Comparison of ENCODE assay signal across 18 cellular contexts in genomic region chr17:17365476-17366110, GRCh38.
DNase-seq lines count a peak whose midpoint lies in the region; ATAC-seq, FAIRE-seq and TF ChIP-seq lines count a peak whose summit lies in the region.
"Had no signal": no experiment of that assay in that cellular context is flagged by ENCODE, and none has a peak within 500 bp of the region (broad histone marks: within the 10 kb centered on the region; RNA-seq: fewer than 3 reads in every experiment).

No MANE protein-coding gene starts in this region.

- H3K9me3 ChIP-seq in DND-41 (ENCODE audit: insufficient read depth, low read length, severe bottlenecking), result peaks cover 8% of the 10 kb centered on the region
- H3K9me3 ChIP-seq in K562 (replicated peaks; ENCODE audit: control insufficient read depth, insufficient read depth, low read depth, low read length), result 0 out of 2 replicates have a peak, but pooled peaks cover 3% of the 10 kb centered on the region
- peaks cover 4% of the 10 kb centered on the region for H3K9me3 ChIP-seq in osteoblast (ENCODE audit: low read depth, low read length)
- H3K9me3 ChIP-seq: BE2C had no signal

- TF ChIP-seq RAD21 in K562 (CRISPR knock-in tag; conservative IDR thresholded peaks at IDR 0.05 in 1 of 2, IDR thresholded peaks at IDR 0.05 in 1 of 2), result no peak

- H3K4me1 Mint-ChIP-seq in activated naive CD4-positive, alpha-beta T cell treated with anti-CD3 and anti-CD28 coated beads for 36 hours (ENCODE audit: low read depth), result peaks cover 3% of the 10 kb centered on the region

- in situ Hi-C loops in K562 (cut with MboI), result no loop called here

- H3K27ac Mint-ChIP-seq in activated naive CD4-positive, alpha-beta T cell treated with anti-CD3 and anti-CD28 coated beads for 36 hours, result no peak overlapping the region
- H3K27ac Mint-ChIP-seq: GM23338 had no signal

- no peak; the same call in 2 of the 3 replicates for ATAC-seq in DND-41 (ENCODE audit: insufficient read depth, low read depth)
- ATAC-seq in K562, result no peak
- ATAC-seq in HG02981 (IDR thresholded peaks at IDR 0.05; ENCODE audit: unreplicated experiment), result no peak
- ATAC-seq in GM21529 (IDR thresholded peaks at IDR 0.05; ENCODE audit: unreplicated experiment), result no peak
- ATAC-seq: GM12878, GM23338, PC-3 had no signal

- WGBS in K562 (ENCODE audit: insufficient coverage, low coverage, missing lambda C conversion rate), result 17% methylated on average over 9 of the region's 12 CpGs

- H3K9me3 Mint-ChIP-seq in activated naive CD4-positive, alpha-beta T cell treated with anti-CD3 and anti-CD28 coated beads for 36 hours, result no peaks in the 10 kb centered on the region

- H3K27me3 ChIP-seq in DND-41 (ENCODE audit: insufficient read depth, low read length, poor library complexity), result no peaks in the 10 kb centered on the region
- H3K27me3 ChIP-seq in K562 (ENCODE audit: control insufficient read depth in 2 of 2, insufficient read depth in 2 of 2, low read length in 2 of 2), result peaks cover 3 to 37% of the 10 kb centered on the region in 2 experiments; a peak in 4 of 5 replicates
- no peaks in the 10 kb centered on the region for H3K27me3 ChIP-seq in osteoblast (ENCODE audit: insufficient read depth, low read length)
- H3K27me3 ChIP-seq: BE2C had no signal

- intact Hi-C loops in K562 (cut with micrococcal nuclease), result no loop called here
- intact Hi-C loops in activated naive CD4-positive, alpha-beta T cell treated with anti-CD3 and anti-CD28 coated beads for 36 hours (cut with micrococcal nuclease), result no loop called here

- H3K36me3 ChIP-seq in DND-41 (ENCODE audit: insufficient read depth, low read length) (no peaks in the 10 kb centered on the region), K562 (ENCODE audit: control insufficient read depth, insufficient read depth, low read length) (no peaks in the 10 kb centered on the region), osteoblast (ENCODE audit: insufficient read depth, low read length) (no peaks in the 10 kb centered on the region)
- H3K36me3 ChIP-seq: BE2C, HAP-1 had no signal

- H3K4me3 ChIP-seq in DND-41 (ENCODE audit: low read depth in 1 of 2, low read length in 2 of 2) (no peak overlapping the region), K562 (no peak overlapping the region), osteoblast (ENCODE audit: insufficient read depth, low read length) (no peak overlapping the region)
- H3K4me3 ChIP-seq in Jurkat, Clone E6-1 (ENCODE audit: low read length), result no peak overlapping the region
- H3K4me3 ChIP-seq: GM12878, GM23338, HAP-1 had no signal

- no peak for FAIRE-seq in K562 (lab: Jason Lieb, UNC)
- FAIRE-seq: GM12878 had no signal

- no peak overlapping the region for H3K4me3 Mint-ChIP-seq in activated naive CD4-positive, alpha-beta T cell treated with anti-CD3 and anti-CD28 coated beads for 36 hours
- H3K4me3 Mint-ChIP-seq: GM23338 had no signal

- no peak for TF ChIP-seq POLR2A in K562 (conservative IDR thresholded peaks at IDR 0.05)

- no peaks in the 10 kb centered on the region for H4K20me1 ChIP-seq in DND-41 (ENCODE audit: insufficient read depth, low read length)
- H4K20me1 ChIP-seq in K562 (replicated peaks; ENCODE audit: control insufficient read depth, insufficient read depth, low read length), result no peaks in the 10 kb centered on the region
- no peaks in the 10 kb centered on the region for H4K20me1 ChIP-seq in osteoblast (ENCODE audit: insufficient read depth, low read length)

- POLR2A ChIA-PET in K562 (lab: Yijun Ruan, JAX), result no interaction called here

- H3K4me2 ChIP-seq in DND-41 (ENCODE audit: insufficient read depth, low read length), result no peak overlapping the region
- H3K4me2 ChIP-seq in K562 (ENCODE audit: insufficient read depth, low read length), result no peak overlapping the region
- H3K4me2 ChIP-seq in osteoblast (ENCODE audit: insufficient read depth, low read length), result no peak overlapping the region
- H3K4me2 ChIP-seq: GM23338 had no signal

- peak; percentile 36 for DNase-seq in DND-41
- peak; percentile 28 for DNase-seq in Jurkat, Clone E6-1 (ENCODE audit: low read depth, low spot score)
- no peak for DNase-seq in K562 (ENCODE audit: extremely low read depth in 1 of 4, low spot score in 3 of 4)
- peak; percentile 46 for DNase-seq in osteoblast (ENCODE audit: insufficient read length, low spot score, missing footprints)
- DNase-seq in activated naive CD4-positive, alpha-beta T cell treated with anti-CD3 and anti-CD28 coated beads for 36 hours, result no peak
- DNase-seq: BE2C, NCI-H1105 treated with DMSO at 0.1 percent for 48 hours, NCI-H2081, NCI-H2171 treated with DMSO at 0.1 percent for 48 hours, NCI-H524 treated with DMSO at 0.1 percent for 48 hours, PC-3, SIG-M5 had no signal

- H3K27ac ChIP-seq in DND-41 (ENCODE audit: low read length) (peak overlapping the region; percentile 15), K562 (ENCODE audit: extremely low read depth, low read depth, low read length) (no peak overlapping the region), osteoblast (ENCODE audit: low read depth, low read length) (no peak overlapping the region)
- H3K27ac ChIP-seq: HL-60 had no signal

- TF ChIP-seq CTCF in DND-41 (IDR thresholded peaks at IDR 0.05; ENCODE audit: borderline replicate concordance, extremely low read depth, low read length, poor library complexity, severe bottlenecking), result no peak
- TF ChIP-seq CTCF in K562 (IDR thresholded peaks at IDR 0.05 in 2 of 3, conservative IDR thresholded peaks at IDR 0.05 in 1 of 3; ENCODE audit: insufficient read depth in 2 of 3, low read depth in 1 of 3, low read length in 3 of 3), result no peak
- TF ChIP-seq CTCF in osteoblast (IDR thresholded peaks at IDR 0.05; ENCODE audit: extremely low read depth, low read depth, low read length), result no peak

- no peaks in the 10 kb centered on the region for H3K27me3 Mint-ChIP-seq in activated naive CD4-positive, alpha-beta T cell treated with anti-CD3 and anti-CD28 coated beads for 36 hours (ENCODE audit: low read depth)

- no peaks in the 10 kb centered on the region for H3K9me1 ChIP-seq in K562 (ENCODE audit: control insufficient read depth, insufficient read depth, low read length)

- no peak overlapping the region for H3K9ac ChIP-seq in DND-41 (ENCODE audit: low read depth, low read length)
- H3K9ac ChIP-seq in K562 (ENCODE audit: insufficient read depth in 1 of 2, low read depth in 2 of 2, low read length in 2 of 2), result no peak overlapping the region

- no peak overlapping the region for H2AFZ ChIP-seq in DND-41 (ENCODE audit: low read depth, low read length)
- H2AFZ ChIP-seq in K562 (ENCODE audit: low read depth, low read length), result no peak overlapping the region
- no peak overlapping the region for H2AFZ ChIP-seq in osteoblast (ENCODE audit: low read length)
- H2AFZ ChIP-seq: GM23338 had no signal

- CTCF ChIA-PET in K562 (lab: Yijun Ruan, JAX; ENCODE audit: low intra/inter-chr PET ratio), result no interaction called here
- CTCF ChIA-PET in activated naive CD4-positive, alpha-beta T cell treated with anti-CD3 and anti-CD28 coated beads for 36 hours (lab: Charles Lee), result interaction anchor here (0.6 to 1.5 kb wide), 3 partner anchors 9 to 277 kb away, joined by 3 to 5 read pairs (median 5); no protein-coding TSS in a partner anchor

- TF ChIP-seq EP300 in K562 (IDR thresholded peaks at IDR 0.05; ENCODE audit: low read length), result no peak

- H3K79me2 ChIP-seq in DND-41 (ENCODE audit: insufficient read depth, low read length) (no peaks in the 10 kb centered on the region), K562 (ENCODE audit: control insufficient read depth, insufficient read depth, low read length) (no peaks in the 10 kb centered on the region), osteoblast (ENCODE audit: insufficient read depth, low read length) (no peaks in the 10 kb centered on the region)

- BruUV-seq in K562 (replicated peaks; lab: Mats Ljungman, UMichigan), result no TSS peak

- peaks cover 22% of the 10 kb centered on the region for H3K4me1 ChIP-seq in DND-41 (ENCODE audit: insufficient read depth, low read length)
- H3K4me1 ChIP-seq in K562 (replicated peaks in 1 of 2; ENCODE audit: control insufficient read depth in 2 of 2, insufficient read depth in 2 of 2, low read length in 2 of 2), result peaks cover 0 to 15% of the 10 kb centered on the region in 2 experiments; a peak in 3 of 5 replicates
- peaks cover 14% of the 10 kb centered on the region for H3K4me1 ChIP-seq in osteoblast (ENCODE audit: insufficient read depth, low read length)
- H3K4me1 ChIP-seq: BE2C, HAP-1 had no signal

- no peaks in the 10 kb centered on the region for H3K36me3 Mint-ChIP-seq in activated naive CD4-positive, alpha-beta T cell treated with anti-CD3 and anti-CD28 coated beads for 36 hours (ENCODE audit: low read depth)

TF ChIP-seq in K562, 482 proteins besides CTCF, POLR2A, EP300 and RAD21:
- TF ChIP-seq YY1 (IDR thresholded peaks at IDR 0.05; ENCODE audit: borderline replicate concordance in 1 of 3, control insufficient read depth in 1 of 3, extremely low read depth in 1 of 3, insufficient read depth in 3 of 3, insufficient read length in 1 of 3, insufficient replicate concordance in 2 of 3, low read depth in 1 of 3, low read length in 2 of 3), result peak in 2 of 3 experiments; percentile 17 to 59
- TF ChIP-seq KDM2B (CRISPR knock-in tag; IDR thresholded peaks at IDR 0.05), result no peak
- TF ChIP-seq ARNT (IDR thresholded peaks at IDR 0.05), result no peak
- TF ChIP-seq, protein P1, sequence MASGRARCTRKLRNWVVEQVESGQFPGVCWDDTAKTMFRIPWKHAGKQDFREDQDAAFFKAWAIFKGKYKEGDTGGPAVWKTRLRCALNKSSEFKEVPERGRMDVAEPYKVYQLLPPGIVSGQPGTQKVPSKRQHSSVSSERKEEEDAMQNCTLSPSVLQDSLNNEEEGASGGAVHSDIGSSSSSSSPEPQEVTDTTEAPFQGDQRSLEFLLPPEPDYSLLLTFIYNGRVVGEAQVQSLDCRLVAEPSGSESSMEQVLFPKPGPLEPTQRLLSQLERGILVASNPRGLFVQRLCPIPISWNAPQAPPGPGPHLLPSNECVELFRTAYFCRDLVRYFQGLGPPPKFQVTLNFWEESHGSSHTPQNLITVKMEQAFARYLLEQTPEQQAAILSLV (tag; IDR thresholded peaks at IDR 0.05), result no peak
- TF ChIP-seq HLTF (IDR thresholded peaks at IDR 0.05), result no peak
- TF ChIP-seq CREB3L1 (IDR thresholded peaks at IDR 0.05; ENCODE audit: borderline replicate concordance, low read depth), result peak; percentile 27; the same call in 1 of the 2 replicates
- TF ChIP-seq HSF4 (CRISPR knock-in tag; IDR thresholded peaks at IDR 0.05; ENCODE audit: borderline replicate concordance), result no peak
- TF ChIP-seq KAT7 (CRISPR knock-in tag; IDR thresholded peaks at IDR 0.05; ENCODE audit: borderline replicate concordance), result no peak

Comparison
In these comparisons a context has a peak if more than half of its experiments do, and no peak if none do; other contexts are left out.
1. DNase-seq: peak in DND-41 (single experiment), Jurkat, Clone E6-1 (single experiment) and osteoblast (single experiment); none in K562 (0 of 4) and activated naive CD4-positive, alpha-beta T cell treated with anti-CD3 and anti-CD28 coated beads for 36 hours (single experiment).